Comparison of ENCODE assay signal across 7 cellular contexts in the genomic region with DNA sequence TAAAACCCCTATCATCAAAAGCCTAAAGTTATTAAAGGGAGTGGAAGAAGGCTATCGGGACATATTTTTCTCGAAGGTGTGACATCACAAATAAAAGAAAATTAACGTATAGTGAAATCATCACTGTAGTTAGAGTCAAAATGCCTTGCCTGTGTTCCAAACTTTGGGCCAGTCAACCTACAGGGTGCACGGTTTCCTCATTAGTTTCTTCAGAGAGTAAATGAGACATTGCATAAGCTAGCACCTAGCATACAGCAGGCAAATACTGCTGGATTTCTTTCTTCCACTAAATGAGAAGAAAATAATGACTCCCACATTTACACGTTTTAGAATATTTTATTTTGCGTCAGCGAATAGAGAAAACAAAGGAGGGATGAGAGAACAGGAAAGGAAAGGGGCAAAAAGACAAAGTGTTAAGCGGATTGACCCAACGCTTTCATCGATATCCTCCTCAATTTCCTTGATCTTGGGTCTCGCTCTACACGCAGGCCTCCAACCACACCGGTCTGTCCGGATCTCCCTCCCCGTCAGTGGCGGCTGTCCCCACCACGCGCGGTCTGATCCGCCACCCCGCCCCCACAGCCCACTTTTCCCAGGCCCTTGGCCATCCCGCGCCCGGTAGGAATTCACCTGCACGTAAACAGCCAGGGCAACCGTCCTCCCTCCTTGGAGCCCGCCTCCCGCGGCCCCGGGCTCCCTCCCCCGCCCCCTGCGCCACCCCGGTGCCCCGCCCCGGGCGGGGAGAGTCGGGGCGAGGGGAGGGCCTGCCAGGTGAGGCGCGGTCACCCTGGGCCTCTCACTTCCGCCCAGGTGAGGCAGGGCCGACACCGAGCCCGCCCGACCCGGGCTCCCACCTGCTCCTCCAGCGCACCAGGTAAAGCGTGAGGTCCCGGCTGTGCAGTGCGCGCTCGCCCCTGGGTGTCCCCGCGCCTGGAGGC. TPM values are rescaled to one million over a fixed set of nuclear protein-coding genes. Genes with fewer than 3 reads are reported as not detected.
DNase-seq lines count a peak whose midpoint lies in the region; ATAC-seq and TF ChIP-seq lines count a peak whose summit lies in the region.

A gene with protein sequence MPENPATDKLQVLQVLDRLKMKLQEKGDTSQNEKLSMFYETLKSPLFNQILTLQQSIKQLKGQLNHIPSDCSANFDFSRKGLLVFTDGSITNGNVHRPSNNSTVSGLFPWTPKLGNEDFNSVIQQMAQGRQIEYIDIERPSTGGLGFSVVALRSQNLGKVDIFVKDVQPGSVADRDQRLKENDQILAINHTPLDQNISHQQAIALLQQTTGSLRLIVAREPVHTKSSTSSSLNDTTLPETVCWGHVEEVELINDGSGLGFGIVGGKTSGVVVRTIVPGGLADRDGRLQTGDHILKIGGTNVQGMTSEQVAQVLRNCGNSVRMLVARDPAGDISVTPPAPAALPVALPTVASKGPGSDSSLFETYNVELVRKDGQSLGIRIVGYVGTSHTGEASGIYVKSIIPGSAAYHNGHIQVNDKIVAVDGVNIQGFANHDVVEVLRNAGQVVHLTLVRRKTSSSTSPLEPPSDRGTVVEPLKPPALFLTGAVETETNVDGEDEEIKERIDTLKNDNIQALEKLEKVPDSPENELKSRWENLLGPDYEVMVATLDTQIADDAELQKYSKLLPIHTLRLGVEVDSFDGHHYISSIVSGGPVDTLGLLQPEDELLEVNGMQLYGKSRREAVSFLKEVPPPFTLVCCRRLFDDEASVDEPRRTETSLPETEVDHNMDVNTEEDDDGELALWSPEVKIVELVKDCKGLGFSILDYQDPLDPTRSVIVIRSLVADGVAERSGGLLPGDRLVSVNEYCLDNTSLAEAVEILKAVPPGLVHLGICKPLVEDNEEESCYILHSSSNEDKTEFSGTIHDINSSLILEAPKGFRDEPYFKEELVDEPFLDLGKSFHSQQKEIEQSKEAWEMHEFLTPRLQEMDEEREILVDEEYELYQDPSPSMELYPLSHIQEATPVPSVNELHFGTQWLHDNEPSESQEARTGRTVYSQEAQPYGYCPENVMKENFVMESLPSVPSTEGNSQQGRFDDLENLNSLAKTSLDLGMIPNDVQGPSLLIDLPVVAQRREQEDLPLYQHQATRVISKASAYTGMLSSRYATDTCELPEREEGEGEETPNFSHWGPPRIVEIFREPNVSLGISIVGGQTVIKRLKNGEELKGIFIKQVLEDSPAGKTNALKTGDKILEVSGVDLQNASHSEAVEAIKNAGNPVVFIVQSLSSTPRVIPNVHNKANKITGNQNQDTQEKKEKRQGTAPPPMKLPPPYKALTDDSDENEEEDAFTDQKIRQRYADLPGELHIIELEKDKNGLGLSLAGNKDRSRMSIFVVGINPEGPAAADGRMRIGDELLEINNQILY (N-terminal part only) (plus strand): TSS at position 799 of the 938 bp plus-strand sequence. CDS start 20,413 bp downstream, outside the sequence.

- peak within 1 kb of the TSS; percentile 84 for H3K4me3 Mint-ChIP-seq in endodermal cell

- H3K4me3 ChIP-seq in endodermal cell (ENCODE audit: low read length) (peak within 1 kb of the TSS; percentile 89), mucosa of rectum (ENCODE audit: low read length in 2 of 2) (peak within 1 kb of the TSS; percentile 81 to 90)

- H3K9me3 Mint-ChIP-seq in endodermal cell = no peaks in the 10 kb centered on the region

- H3K27me3 Mint-ChIP-seq in endodermal cell (ENCODE audit: insufficient read depth) = no peaks in the 10 kb centered on the region

- ATAC-seq in GM18511 (IDR thresholded peaks at IDR 0.05; ENCODE audit: unreplicated experiment) (peak; percentile 83), HG02642 (IDR thresholded peaks at IDR 0.05; ENCODE audit: poor library complexity, unreplicated experiment) (peak; percentile 84)

- 5 to 14% methylated on average over 24 to 54 of the region's 54 CpGs for WGBS in endodermal cell (ENCODE audit: insufficient coverage in 1 of 2, insufficient read length in 1 of 2), 2 experiments

- TF ChIP-seq CTCF in endodermal cell (conservative IDR thresholded peaks at IDR 0.05) = no peak

- peak within 1 kb of the TSS; percentile 98 for H3K27ac Mint-ChIP-seq in endodermal cell

- H3K9ac ChIP-seq in endodermal cell (ENCODE audit: extremely low read depth, low read length, poor library complexity, severe bottlenecking) (peak within 1 kb of the TSS; percentile 60), mucosa of rectum (ENCODE audit: low read depth in 1 of 2, low read length in 2 of 2) (peak within 1 kb of the TSS; percentile 85 to 96)

- peaks cover 5% of the 10 kb centered on the region for H3K4me1 ChIP-seq in endodermal cell (ENCODE audit: control insufficient read depth, insufficient read depth, low read length)
- peaks cover 0 to 14% of the 10 kb centered on the region in 2 donors for H3K4me1 ChIP-seq in mucosa of rectum (ENCODE audit: control insufficient read depth in 2 of 2, insufficient read depth in 2 of 2, low read length in 2 of 2)

- no peaks in the 10 kb centered on the region for H3K36me3 ChIP-seq in endodermal cell (ENCODE audit: control insufficient read depth, insufficient read depth, low read length)
- H3K36me3 ChIP-seq in mucosa of rectum (ENCODE audit: control insufficient read depth in 2 of 2, insufficient read depth in 2 of 2, low read length in 2 of 2) = no peaks in the 10 kb centered on the region

- H3K9me3 ChIP-seq in endodermal cell (ENCODE audit: control insufficient read depth, low read length) = no peaks in the 10 kb centered on the region
- no peaks in the 10 kb centered on the region for H3K9me3 ChIP-seq in mucosa of rectum (ENCODE audit: control insufficient read depth in 2 of 2, low read length in 2 of 2)

- H3K27ac ChIP-seq in endodermal cell (ENCODE audit: low read depth, low read length) (no peak within 1 kb of the TSS), mucosa of rectum (ENCODE audit: low read depth in 2 of 2, low read length in 2 of 2) (peak within 1 kb of the TSS; percentile 91 to 93)

- H3K27me3 ChIP-seq in endodermal cell (ENCODE audit: control insufficient read depth, insufficient read depth, low read length, poor library complexity, severe bottlenecking) (no peaks in the 10 kb centered on the region), mucosa of rectum (ENCODE audit: control insufficient read depth in 2 of 2, insufficient read depth in 2 of 2, low read length in 2 of 2) (no peaks in the 10 kb centered on the region)

- H3K4me1 Mint-ChIP-seq in endodermal cell = peaks cover 23% of the 10 kb centered on the region

- peaks cover 1% of the 10 kb centered on the region for H3K36me3 Mint-ChIP-seq in endodermal cell (ENCODE audit: low read depth)

- DNase-seq in NCI-H2171 (lab: John Stamatoyannopoulos, UW) (peak; percentile 81), endodermal cell (peak; percentile 94)
- peak; percentile 25 for DNase-seq in activated CD8-positive, alpha-beta memory T cell treated with anti-CD3 and anti-CD28 coated beads for 4 hours (ENCODE audit: low read depth in 2 of 2)
- peak; percentile 67 for DNase-seq in stimulated activated CD8-positive, alpha-beta memory T cell treated with anti-CD3 and anti-CD28 coated beads, Interleukin-4, amount 100 ng/mL, for 48 hours

RNA-seq across cellular contexts. Expression of the gene that starts here (rescaled TPM):
- total RNA-seq in endodermal cell = 10 to 100 TPM; 74.3 to 81.7 TPM
- 7.4 TPM for polyA plus RNA-seq in endodermal cell (2013, experiment 1 of 2)
- 7.5 TPM for polyA plus RNA-seq in endodermal cell (2013, experiment 2 of 2)

Comparison
In these comparisons a context has a peak if more than half of its experiments do, and no peak if none do; other contexts are left out.
1. DNase-seq: peak in every context shown above with its lines; median percentile 94 in endodermal cell; 81 in NCI-H2171; 67 in stimulated activated CD8-positive, alpha-beta memory T cell treated with anti-CD3 and anti-CD28 coated beads, Interleukin-4, amount 100 ng/mL, for 48 hours; 25 in activated CD8-positive, alpha-beta memory T cell treated with anti-CD3 and anti-CD28 coated beads for 4 hours.